ENCODE assay signal across 8 cellular contexts in genomic region chr13:29849071-29849541, GRCh38. TPM values are rescaled to one million over a fixed set of nuclear protein-coding genes. Genes with fewer than 3 reads are reported as not detected.
A peak's percentile ranks its signal among the peaks of the same experiment; 100 is the strongest.
DNase-seq lines count a peak whose midpoint lies in the region; ATAC-seq and TF ChIP-seq lines count a peak whose summit lies in the region.

No MANE protein-coding gene starts in this region.

- intact Hi-C loops in PC-3 (cut with micrococcal nuclease) = loop anchor here (5.0 kb wide), 2 partner anchors 58 to 618 kb away; partner anchors contain the start of gene HMGB1

- peaks cover 48% of the 10 kb centered on the region for H3K4me1 ChIP-seq in PC-3 (ENCODE audit: insufficient read depth, low read length)
- H3K4me1 ChIP-seq in iPS-18a (ENCODE audit: control insufficient read depth, low read depth, low read length) = peaks cover 38% of the 10 kb centered on the region
- peaks cover 20% of the 10 kb centered on the region for H3K4me1 ChIP-seq in skeletal muscle satellite cell (ENCODE audit: control insufficient read depth, insufficient read depth, low read length)

- peak overlapping the region; percentile 82 for H3K27ac ChIP-seq in PC-3 (ENCODE audit: low read length)
- H3K27ac ChIP-seq in angular gyrus (ENCODE audit: low read depth, low read length) = peak overlapping the region; percentile 95
- no peak overlapping the region for H3K27ac ChIP-seq in iPS-18a (ENCODE audit: low read length)

- peaks cover 28% of the 10 kb centered on the region; the same call in 1 of the 2 replicates for H4K20me1 ChIP-seq in PC-3 (ENCODE audit: low read length)

- H3K79me2 ChIP-seq in PC-3 (ENCODE audit: low read length) = peaks cover 57% of the 10 kb centered on the region

- ATAC-seq in PC-3 = no peak
- no peak for ATAC-seq in GM18907 (IDR thresholded peaks at IDR 0.05; ENCODE audit: unreplicated experiment)

- no peaks in the 10 kb centered on the region for H3K9me2 ChIP-seq in PC-3 (replicated peaks; ENCODE audit: low read length)

- peak overlapping the region; percentile 91 for H3K4me2 ChIP-seq in PC-3 (ENCODE audit: low read length)
- peak overlapping the region; percentile 78 for H3K4me2 ChIP-seq in skeletal muscle satellite cell (ENCODE audit: low read length)

- no peaks in the 10 kb centered on the region for H3K9me3 ChIP-seq in PC-3 (ENCODE audit: low read length)
- H3K9me3 ChIP-seq in iPS-18a (ENCODE audit: control insufficient read depth, low read depth, low read length) = no peaks in the 10 kb centered on the region
- no peaks in the 10 kb centered on the region for H3K9me3 ChIP-seq in skeletal muscle satellite cell (replicated peaks; ENCODE audit: low read length)

- H3K27me3 ChIP-seq in PC-3 (ENCODE audit: low read length) (no peaks in the 10 kb centered on the region), iPS-18a (ENCODE audit: control insufficient read depth, insufficient read depth, low read length) (no peaks in the 10 kb centered on the region), skeletal muscle satellite cell (ENCODE audit: control insufficient read depth, insufficient read depth, low read length) (no peaks in the 10 kb centered on the region)

- POLR2A ChIA-PET in PC-3 (lab: Charles Lee; ENCODE audit: unreplicated experiment) = interaction anchor here (0.5 to 0.8 kb wide), 2 partner anchors 20 to 266 kb away, joined by 3 to 6 read pairs; no protein-coding TSS in a partner anchor

- CTCF ChIA-PET in PC-3 (lab: Charles Lee) = interaction anchor here (0.6 to 1.3 kb wide), 2 partner anchors 78 to 1130 kb away, joined by 3 to 6 read pairs; no protein-coding TSS in a partner anchor

- H2AFZ ChIP-seq in PC-3 (ENCODE audit: low read length) = peak overlapping the region; percentile 82

- peak overlapping the region; percentile 94 for H3K4me3 ChIP-seq in PC-3 (ENCODE audit: low read length)
- peak overlapping the region; percentile 74 for H3K4me3 ChIP-seq in iPS-18a (ENCODE audit: low read length)
- H3K4me3 ChIP-seq in skeletal muscle satellite cell (ENCODE audit: low read length) = peak overlapping the region; percentile 75

- H3K36me3 ChIP-seq in PC-3 (ENCODE audit: low read depth, low read length) (no peaks in the 10 kb centered on the region), iPS-18a (ENCODE audit: control insufficient read depth, low read depth, low read length) (no peaks in the 10 kb centered on the region), skeletal muscle satellite cell (ENCODE audit: insufficient read depth, low read length) (no peaks in the 10 kb centered on the region)

- no peaks in the 10 kb centered on the region for H3F3A ChIP-seq in PC-3 (ENCODE audit: low read length, unreplicated experiment)

- DNase-seq in stimulated activated CD4-positive, alpha-beta T cell treated with anti-CD3 and anti-CD28 coated beads, Interleukin-12 subunit alpha, Interleukin-12 subunit beta, amount 100 ng/mL, for 48 hours (ENCODE audit: low read depth in 2 of 3, low spot score in 1 of 3) = peak in 2 of 3 donors; percentile 9 to 29
- no peak for DNase-seq in stimulated activated CD4-positive, alpha-beta T cell treated with anti-CD3 and anti-CD28 coated beads, Interleukin-4, amount 100 ng/mL, for 1 hour
- DNase-seq in PC-3 (peak; percentile 40), NCI-H226 (no peak)

- TF ChIP-seq CTCF in PC-3 (conservative IDR thresholded peaks at IDR 0.05; ENCODE audit: low read depth, low read length) = no peak

- BruUV-seq in PC-3 (replicated peaks; lab: Mats Ljungman, UMichigan) = TSS peak; percentile 66

- H3K9ac ChIP-seq in PC-3 (ENCODE audit: low read length) (peak overlapping the region; percentile 84), iPS-18a (ENCODE audit: low read length) (peak overlapping the region; percentile 75), skeletal muscle satellite cell (ENCODE audit: low read depth, low read length) (peak overlapping the region; percentile 95)

RNA-seq across cellular contexts. Expression of gene UBL3, which starts 1.3 kb away (rescaled TPM):
- 10.9 and 13.9 TPM in 2 replicates for total RNA-seq in PC-3 (2014; rRNA removed)
- total RNA-seq in skeletal muscle satellite cell (2012; rRNA removed) = 11.7 and 18.1 TPM in 2 replicates

Comparison
In these comparisons a context has a peak if more than half of its experiments do, and no peak if none do; other contexts are left out.
1. DNase-seq: peak in stimulated activated CD4-positive, alpha-beta T cell treated with anti-CD3 and anti-CD28 coated beads, Interleukin-12 subunit alpha, Interleukin-12 subunit beta, amount 100 ng/mL, for 48 hours (2 of 3) and PC-3 (single experiment); none in stimulated activated CD4-positive, alpha-beta T cell treated with anti-CD3 and anti-CD28 coated beads, Interleukin-4, amount 100 ng/mL, for 1 hour (single experiment) and NCI-H226 (single experiment).
2. Peak in every context shown above with its lines, with median percentiles within 50 percentile points of each other: H3K4me3 ChIP-seq and H3K9ac ChIP-seq.